ENCODE assay signal across 1 cellular context in genomic region chr10:46035923-46036849, GRCh38.
TF ChIP-seq lines count a peak whose summit lies in the region.

No MANE protein-coding gene starts in this region.

TF ChIP-seq in HepG2, 621 proteins besides CTCF, POLR2A, EP300 and RAD21 (continued from another document and continues in another):
- TF ChIP-seq NFAT5 (CRISPR knock-in tag; IDR thresholded peaks at IDR 0.05): no peak
- no peak for TF ChIP-seq BHLHE40 (IDR thresholded peaks at IDR 0.05; ENCODE audit: low read length)
- TF ChIP-seq ZNF570 (CRISPR knock-in tag; IDR thresholded peaks at IDR 0.05; ENCODE audit: borderline replicate concordance): no peak
- no peak for TF ChIP-seq ZFP82 (CRISPR knock-in tag; IDR thresholded peaks at IDR 0.05; ENCODE audit: borderline replicate concordance)
- peak; percentile 51 for TF ChIP-seq GABPB1 (CRISPR knock-in tag; IDR thresholded peaks at IDR 0.05)
- TF ChIP-seq ZNF33A (CRISPR knock-in tag; IDR thresholded peaks at IDR 0.05; ENCODE audit: borderline replicate concordance): no peak
- TF ChIP-seq CHD2 (IDR thresholded peaks at IDR 0.05; ENCODE audit: low read depth, low read length): no peak
- no peak for TF ChIP-seq TIGD3 (CRISPR knock-in tag; IDR thresholded peaks at IDR 0.05; ENCODE audit: borderline replicate concordance)
- TF ChIP-seq ATF7-NPFF (CRISPR knock-in tag; IDR thresholded peaks at IDR 0.05; ENCODE audit: low read depth): peak; percentile 70; the same call in 1 of the 2 replicates
- peak; percentile 61; the same call in 1 of the 2 replicates for TF ChIP-seq MAX (IDR thresholded peaks at IDR 0.05)
- TF ChIP-seq ZNF281 (CRISPR knock-in tag; IDR thresholded peaks at IDR 0.05; ENCODE audit: borderline replicate concordance): no peak
- no peak for TF ChIP-seq NR3C1 (CRISPR knock-in tag; IDR thresholded peaks at IDR 0.05)
- no peak for TF ChIP-seq ZNF101 (CRISPR knock-in tag; IDR thresholded peaks at IDR 0.05; ENCODE audit: borderline replicate concordance, low read depth)
- no peak for TF ChIP-seq ZNF496 (CRISPR knock-in tag; IDR thresholded peaks at IDR 0.05; ENCODE audit: insufficient replicate concordance)
- no peak for TF ChIP-seq ZNF225 (CRISPR knock-in tag; IDR thresholded peaks at IDR 0.05)
- TF ChIP-seq ZNF251 (CRISPR knock-in tag; IDR thresholded peaks at IDR 0.05): no peak
- peak; percentile 78 for TF ChIP-seq ZNF644 (CRISPR knock-in tag; IDR thresholded peaks at IDR 0.05; ENCODE audit: low read depth)
- TF ChIP-seq ZNF629 (CRISPR knock-in tag; conservative IDR thresholded peaks at IDR 0.05): no peak
- no peak for TF ChIP-seq GABPA (IDR thresholded peaks at IDR 0.05; ENCODE audit: low read depth, low read length)
- peak; percentile 38; the same call in 1 of the 2 replicates for TF ChIP-seq GABPA (CRISPR knock-in tag; IDR thresholded peaks at IDR 0.05; ENCODE audit: low read depth)
- TF ChIP-seq ZBTB39 (CRISPR knock-in tag; IDR thresholded peaks at IDR 0.05): no peak
- TF ChIP-seq ZNF350 (CRISPR knock-in tag; IDR thresholded peaks at IDR 0.05; ENCODE audit: borderline replicate concordance, low read depth): peak; percentile 83; the same call in 1 of the 2 replicates
- peak; percentile 75 for TF ChIP-seq DMAP1 (CRISPR knock-in tag; IDR thresholded peaks at IDR 0.05)
- TF ChIP-seq ARID2 (CRISPR knock-in tag; IDR thresholded peaks at IDR 0.05; ENCODE audit: borderline replicate concordance): no peak
- no peak for TF ChIP-seq CAMTA2 (CRISPR knock-in tag; IDR thresholded peaks at IDR 0.05; ENCODE audit: borderline replicate concordance)
- TF ChIP-seq ZNF598 (CRISPR knock-in tag; IDR thresholded peaks at IDR 0.05; ENCODE audit: borderline replicate concordance): no peak
- TF ChIP-seq HMGXB4 (CRISPR knock-in tag; IDR thresholded peaks at IDR 0.05; ENCODE audit: borderline replicate concordance in 1 of 2, low read depth in 1 of 2): 0 out of 4 replicates have a peak, but pooled peaks of 1 of the 2 experiments have one; percentile 35
- TF ChIP-seq MYNN (CRISPR knock-in tag; IDR thresholded peaks at IDR 0.05; ENCODE audit: low read depth): no peak
- no peak for TF ChIP-seq ZFAT (CRISPR knock-in tag; conservative IDR thresholded peaks at IDR 0.05)
- no peak; the same call in 1 of the 2 replicates for TF ChIP-seq ZKSCAN8 (CRISPR knock-in tag; IDR thresholded peaks at IDR 0.05; ENCODE audit: borderline replicate concordance)
- TF ChIP-seq ZNF776 (CRISPR knock-in tag; IDR thresholded peaks at IDR 0.05): no peak
- TF ChIP-seq ZNF34 (CRISPR knock-in tag; IDR thresholded peaks at IDR 0.05; ENCODE audit: borderline replicate concordance): peak; percentile 73; the same call in 1 of the 2 replicates
- TF ChIP-seq ZNF24 (IDR thresholded peaks at IDR 0.05): no peak
- TF ChIP-seq DPF2 (CRISPR knock-in tag; IDR thresholded peaks at IDR 0.05; ENCODE audit: borderline replicate concordance, low read depth): 0 out of 2 replicates have a peak, but pooled peaks have one; percentile 42
- TF ChIP-seq SIX4 (CRISPR knock-in tag; IDR thresholded peaks at IDR 0.05): no peak
- peak; percentile 73 for TF ChIP-seq ZNF574 (CRISPR knock-in tag; IDR thresholded peaks at IDR 0.05)
- TF ChIP-seq ZSCAN31 (CRISPR knock-in tag; IDR thresholded peaks at IDR 0.05; ENCODE audit: low read depth): no peak
- TF ChIP-seq ZNF230 (CRISPR knock-in tag; IDR thresholded peaks at IDR 0.05): no peak; the same call in 1 of the 2 replicates
- TF ChIP-seq GPBP1L1 (CRISPR knock-in tag; IDR thresholded peaks at IDR 0.05): no peak
